Comparison of ENCODE assay signal across 22 cellular contexts in genomic region chr1:78236711-78237110, GRCh38.
DNase-seq lines count a peak whose midpoint lies in the region; ATAC-seq and TF ChIP-seq lines count a peak whose summit lies in the region.
"Had no signal": no experiment of that assay in that cellular context is flagged by ENCODE, and none has a peak within 500 bp of the region (broad histone marks: within the 10 kb centered on the region; RNA-seq: fewer than 3 reads in every experiment).

No MANE protein-coding gene starts in this region.

- no peaks in the 10 kb centered on the region for H3K9me3 ChIP-seq in MG63
- H3K9me3 ChIP-seq in osteoblast (ENCODE audit: low read depth, low read length), result no peaks in the 10 kb centered on the region
- H3K9me3 ChIP-seq: HAP-1, right lobe of liver, testis had no signal

- peaks cover 4% of the 10 kb centered on the region for H3K9me3 Mint-ChIP-seq in activated T-cell treated with anti-CD3 and anti-CD28 coated beads, Interleukin-2, amount 50 U/mL, for 4 hours
- H3K9me3 Mint-ChIP-seq: activated T-helper 2 cell treated with anti-CD3 and anti-CD28 coated beads, Interferon-gamma antibody, Interleukin-2, Interleukin-4, amounts not matched to agents 10 μg/mL and 5 μg/mL and 100 μg/mL, durations not matched to agents 14 hours and 24 hours and 36 hours had no signal

- no peaks in the 10 kb centered on the region for H3K36me3 Mint-ChIP-seq in activated T-cell treated with anti-CD3 and anti-CD28 coated beads, Interleukin-2, amount 50 U/mL, for 4 hours (ENCODE audit: insufficient read depth)
- H3K36me3 Mint-ChIP-seq: activated naive CD8-positive, alpha-beta T cell treated with anti-CD3 and anti-CD28 coated beads, Interleukin-2, amount 10 ng/mL, durations not matched to agents 7 days and 5 days; brain; CD4-positive, alpha-beta memory T cell; naive thymus-derived CD4-positive, alpha-beta T cell had no signal

- H3K4me2 ChIP-seq in osteoblast (ENCODE audit: insufficient read depth, low read length), result no peak overlapping the region

- H3K27ac ChIP-seq in C4-2B, result peak overlapping the region; percentile 73; the same call in 1 of the 2 replicates
- peak overlapping the region; percentile 61 for H3K27ac ChIP-seq in epithelial cell of prostate
- H3K27ac ChIP-seq in osteoblast (ENCODE audit: low read depth, low read length), result no peak overlapping the region
- H3K27ac ChIP-seq: coronary artery, testis had no signal

- H3K4me3 ChIP-seq in MG63 (no peak overlapping the region), osteoblast (ENCODE audit: insufficient read depth, low read length) (no peak overlapping the region)
- H3K4me3 ChIP-seq: coronary artery, HAP-1, right lobe of liver, testis had no signal

- H3K4me1 Mint-ChIP-seq in activated T-cell treated with anti-CD3 and anti-CD28 coated beads, Interleukin-2, amount 50 U/mL, for 4 hours (ENCODE audit: low read depth), result no peaks in the 10 kb centered on the region
- H3K4me1 Mint-ChIP-seq: activated naive CD8-positive, alpha-beta T cell treated with anti-CD3 and anti-CD28 coated beads, Interleukin-2, amount 10 ng/mL, durations not matched to agents 7 days and 5 days; brain; CD4-positive, alpha-beta memory T cell; naive thymus-derived CD4-positive, alpha-beta T cell had no signal

- H3K36me3 ChIP-seq in MG63 (no peaks in the 10 kb centered on the region), osteoblast (ENCODE audit: insufficient read depth, low read length) (no peaks in the 10 kb centered on the region)
- H3K36me3 ChIP-seq: HAP-1, right lobe of liver had no signal

- no peaks in the 10 kb centered on the region for H4K20me1 ChIP-seq in osteoblast (ENCODE audit: insufficient read depth, low read length)

- no peak for TF ChIP-seq CTCF in C4-2B (conservative IDR thresholded peaks at IDR 0.05)
- no peak for TF ChIP-seq CTCF in osteoblast (IDR thresholded peaks at IDR 0.05; ENCODE audit: extremely low read depth, low read depth, low read length)

- no peaks in the 10 kb centered on the region for H3K27me3 ChIP-seq in MG63
- H3K27me3 ChIP-seq in osteoblast (ENCODE audit: insufficient read depth, low read length), result no peaks in the 10 kb centered on the region
- H3K27me3 ChIP-seq: right lobe of liver, testis had no signal

- ATAC-seq in GM18868 (IDR thresholded peaks at IDR 0.05; ENCODE audit: unreplicated experiment) (no peak), HG03469 (IDR thresholded peaks at IDR 0.05; ENCODE audit: unreplicated experiment) (no peak)
- no peak for ATAC-seq in activated T-cell treated with anti-CD3 and anti-CD28 coated beads, Interleukin-2, amount 50 U/mL, for 4 hours
- ATAC-seq: naive thymus-derived CD4-positive, alpha-beta T cell had no signal

- peak; percentile 66 for DNase-seq in MG63
- no peak for DNase-seq in epithelial cell of prostate (ENCODE audit: low read depth, low spot score)
- DNase-seq in osteoblast (ENCODE audit: insufficient read length, low spot score, missing footprints), result peak; percentile 70
- DNase-seq in activated T-cell treated with anti-CD3 and anti-CD28 coated beads, Interleukin-2, amount 50 U/mL, for 4 hours, result no peak
- no peak for DNase-seq in dedifferentiated amniotic fluid mesenchymal stem cell (ENCODE audit: extremely low spot score)
- DNase-seq: activated CD4-positive, alpha-beta T cell treated with anti-CD3 and anti-CD28 coated beads for 48 hours; activated naive CD8-positive, alpha-beta T cell treated with anti-CD3 and anti-CD28 coated beads, Interleukin-2, amount 10 ng/mL, durations not matched to agents 7 days and 5 days; CD4-positive, alpha-beta memory T cell; foreskin melanocyte; mesenchymal stem cell; naive thymus-derived CD4-positive, alpha-beta T cell; NCI-H1694; right lobe of liver; SHP77; testis had no signal

- peaks cover 21% of the 10 kb centered on the region for H3K4me1 ChIP-seq in osteoblast (ENCODE audit: insufficient read depth, low read length)
- H3K4me1 ChIP-seq: HAP-1 had no signal

- H2AFZ ChIP-seq in osteoblast (ENCODE audit: low read length), result no peak overlapping the region

- H3K79me2 ChIP-seq in osteoblast (ENCODE audit: insufficient read depth, low read length), result no peaks in the 10 kb centered on the region

- no peak overlapping the region for H3K4me3 Mint-ChIP-seq in activated T-cell treated with anti-CD3 and anti-CD28 coated beads, Interleukin-2, amount 50 U/mL, for 4 hours
- H3K4me3 Mint-ChIP-seq: activated naive CD8-positive, alpha-beta T cell treated with anti-CD3 and anti-CD28 coated beads, Interleukin-2, amount 10 ng/mL, durations not matched to agents 7 days and 5 days; brain; CD4-positive, alpha-beta memory T cell; naive thymus-derived CD4-positive, alpha-beta T cell had no signal

- peaks cover 2% of the 10 kb centered on the region for H3K27me3 Mint-ChIP-seq in activated T-cell treated with anti-CD3 and anti-CD28 coated beads, Interleukin-2, amount 50 U/mL, for 4 hours (ENCODE audit: low read depth)
- H3K27me3 Mint-ChIP-seq: brain had no signal

Comparison
In these comparisons a context has a peak if more than half of its experiments do, and no peak if none do; other contexts are left out.
1. DNase-seq: peak in MG63 (single experiment) and osteoblast (single experiment); none in epithelial cell of prostate (single experiment), activated T-cell treated with anti-CD3 and anti-CD28 coated beads, Interleukin-2, amount 50 U/mL, for 4 hours (single experiment) and dedifferentiated amniotic fluid mesenchymal stem cell (single experiment).